7 cellular contexts compared by ENCODE assay signal in genomic region chr17:7579001-7579838, GRCh38. TPM values are rescaled to one million over a fixed set of nuclear protein-coding genes. Genes with fewer than 3 reads are reported as not detected.
DNase-seq lines count a peak whose midpoint lies in the region; ATAC-seq and TF ChIP-seq lines count a peak whose summit lies in the region.

Gene CD68, plus strand, starts transcription at chr17:7579638. Its CDS starts 40 bp downstream, at chr17:7579678.

- peak within 1 kb of the TSS; percentile 23; the same call in 1 of the 2 replicates for H3K4me2 ChIP-seq in SK-N-SH

- H3K36me3 ChIP-seq in SK-N-SH (replicated peaks in 1 of 2; ENCODE audit: control insufficient read depth in 1 of 2, insufficient read depth in 2 of 2, low read length in 1 of 2) (peaks cover 48% of the 10 kb centered on the region in 2 experiments), adipocyte (ENCODE audit: control insufficient read depth, insufficient read depth, low read length, severe bottlenecking) (peaks cover 49% of the 10 kb centered on the region), gastrocnemius medialis (peaks cover 3 to 47% of the 10 kb centered on the region in 2 donors)

- H3K9ac ChIP-seq in SK-N-SH (peak within 1 kb of the TSS; percentile 45; the same call in 1 of the 2 replicates), adipocyte (ENCODE audit: low read length) (peak within 1 kb of the TSS; percentile 86)

- no peak for TF ChIP-seq RAD21 in SK-N-SH (IDR thresholded peaks at IDR 0.05; ENCODE audit: low read length)

- TF ChIP-seq CTCF in SK-N-SH (IDR thresholded peaks at IDR 0.05) = no peak
- no peak for TF ChIP-seq CTCF in gastrocnemius medialis (IDR thresholded peaks at IDR 0.05 in 4 of 5, conservative IDR thresholded peaks at IDR 0.05 in 1 of 5)

- POLR2A ChIA-PET in SK-N-SH (lab: Yijun Ruan, JAX) = interaction anchor here (0.6 to 2.4 kb wide), 4 partner anchors 8 to 62 kb away, joined by 3 to 5 read pairs (median 3); partner anchors contain the start of gene FXR2

- H3K27ac ChIP-seq in SK-N-SH (ENCODE audit: low read depth in 2 of 2, low read length in 1 of 2) (peak within 1 kb of the TSS; percentile 12 to 79), gastrocnemius medialis (peak within 1 kb of the TSS; percentile 98 to 100 (median 99))

- H3K79me2 ChIP-seq in SK-N-SH (ENCODE audit: insufficient read depth) = peaks cover 72% of the 10 kb centered on the region

- peak; percentile 39 for ATAC-seq in GM18505 (IDR thresholded peaks at IDR 0.05; ENCODE audit: unreplicated experiment)
- ATAC-seq in HG03280 (IDR thresholded peaks at IDR 0.05; ENCODE audit: unreplicated experiment) = peak; percentile 33
- ATAC-seq in left ventricle myocardium superior = peak; percentile 38
- ATAC-seq in gastrocnemius medialis = peak; percentile 50

- no peak within 1 kb of the TSS for H2AFZ ChIP-seq in SK-N-SH (ENCODE audit: low read depth)

- peak in 1 of 2 experiments; percentile 18; a peak in 1 of 4 replicates for TF ChIP-seq EP300 in SK-N-SH (IDR thresholded peaks at IDR 0.05; ENCODE audit: borderline replicate concordance in 1 of 2, low read depth in 1 of 2, low read length in 1 of 2)

- no peaks in the 10 kb centered on the region for H3K9me2 ChIP-seq in SK-N-SH

- TF ChIP-seq POLR2A in GM18505 (IDR thresholded peaks at IDR 0.05; ENCODE audit: borderline replicate concordance, extremely low read depth, insufficient read depth, insufficient read length) (peak; percentile 78), gastrocnemius medialis (IDR thresholded peaks at IDR 0.05) (peak; percentile 66 to 85)

- H4K20me1 ChIP-seq in SK-N-SH (ENCODE audit: insufficient read depth) = peaks cover 49% of the 10 kb centered on the region

- WGBS in SK-N-SH (ENCODE audit: low lambda C conversion rate) = 22% methylated on average over 7 of the region's 7 CpGs

- H3K4me1 ChIP-seq in SK-N-SH (ENCODE audit: control insufficient read depth in 1 of 2, insufficient read depth in 2 of 2, low read depth in 1 of 2, low read length in 1 of 2) (peaks cover 37 to 39% of the 10 kb centered on the region in 2 experiments), adipocyte (ENCODE audit: control insufficient read depth, insufficient read depth, low read length) (peaks cover 77% of the 10 kb centered on the region), gastrocnemius medialis (peaks cover 75 to 78% of the 10 kb centered on the region in 2 donors)

- CTCF ChIA-PET in SK-N-SH (lab: Yijun Ruan, JAX) = interaction anchor here (1.2 to 2.5 kb wide), 3 partner anchors 10 to 109 kb away, joined by 3 to 18 read pairs (median 10); partner anchors contain the start of genes SOX15, TP53 and WRAP53

- no peaks in the 10 kb centered on the region for H3K27me3 ChIP-seq in SK-N-SH (ENCODE audit: insufficient read depth)
- H3K27me3 ChIP-seq in adipocyte (replicated peaks; ENCODE audit: control insufficient read depth, insufficient read depth, low read length) = no peaks in the 10 kb centered on the region
- no peaks in the 10 kb centered on the region for H3K27me3 ChIP-seq in gastrocnemius medialis

- H3K4me3 ChIP-seq in SK-N-SH (ENCODE audit: low read depth in 2 of 2, low read length in 1 of 2) = peak within 1 kb of the TSS in 1 of 2 experiments; percentile 2; a peak in 1 of 4 replicates
- H3K4me3 ChIP-seq in adipocyte (ENCODE audit: low read length) = peak within 1 kb of the TSS; percentile 70
- H3K4me3 ChIP-seq in gastrocnemius medialis = peak within 1 kb of the TSS in 3 of 4 donors; percentile 20 to 36 (median 22)

- intact Hi-C loops in left ventricle myocardium superior (cut with micrococcal nuclease) = no loop called here
- intact Hi-C loops in gastrocnemius medialis (cut with DNase I; ENCODE audit: low total_unique reads) = loop anchor here (10.0 kb wide), 2 partner anchors 564 to 576 kb away; partner anchors contain the start of genes PER1 and RNASEK

- no peaks in the 10 kb centered on the region for H3K9me3 ChIP-seq in SK-N-SH
- no peaks in the 10 kb centered on the region for H3K9me3 ChIP-seq in adipocyte (ENCODE audit: control insufficient read depth, low read length)
- no peaks in the 10 kb centered on the region for H3K9me3 ChIP-seq in gastrocnemius medialis

- peaks cover 56% of the 10 kb centered on the region for H3F3A ChIP-seq in SK-N-SH (replicated peaks; ENCODE audit: insufficient read depth)

- in situ Hi-C loops in gastrocnemius medialis (cut with MboI; ENCODE audit: low sequenced_read_pairs in 4 of 4) = no loop called here

- DNase-seq in SK-N-SH (peak; percentile 58), adipocyte (ENCODE audit: low read depth) (peak; percentile 89), left ventricle myocardium superior (peak; percentile 67), gastrocnemius medialis (peak; percentile 73 to 79), HuH-7.5 (ENCODE audit: low spot score) (no peak)

TF ChIP-seq in SK-N-SH, 30 proteins besides CTCF, POLR2A, EP300 and RAD21 (continues in another document):
- TF ChIP-seq MXI1 (IDR thresholded peaks at IDR 0.05; ENCODE audit: low read depth, low read length) = peak; percentile 61; the same call in 1 of the 2 replicates
- TF ChIP-seq EZH2phosphoT487 (IDR thresholded peaks at IDR 0.05; ENCODE audit: borderline replicate concordance, low read depth) = no peak
- TF ChIP-seq NFIC (IDR thresholded peaks at IDR 0.05; ENCODE audit: borderline replicate concordance) = peak; percentile 31; the same call in 1 of the 2 replicates
- peak; percentile 71; the same call in 1 of the 2 replicates for TF ChIP-seq FOSL2 (IDR thresholded peaks at IDR 0.05; ENCODE audit: borderline replicate concordance, low read depth)
- TF ChIP-seq REST (IDR thresholded peaks at IDR 0.05; ENCODE audit: low read depth, low read length) = peak; percentile 39; the same call in 1 of the 2 replicates
- peak; percentile 66 for TF ChIP-seq PBX3 (IDR thresholded peaks at IDR 0.05)
- TF ChIP-seq TCF12 (IDR thresholded peaks at IDR 0.05) = peak; percentile 26; the same call in 1 of the 2 replicates
- TF ChIP-seq MEF2A (IDR thresholded peaks at IDR 0.05; ENCODE audit: borderline replicate concordance, low read depth) = no peak
- TF ChIP-seq YY1 (IDR thresholded peaks at IDR 0.05; ENCODE audit: low read depth) = no peak
- peak; percentile 99 for TF ChIP-seq SIN3A (IDR thresholded peaks at IDR 0.05; ENCODE audit: borderline replicate concordance, low read depth, low read length)
- TF ChIP-seq ELF1 (IDR thresholded peaks at IDR 0.05) = peak; percentile 47; the same call in 1 of the 2 replicates
- TF ChIP-seq NRF1 (IDR thresholded peaks at IDR 0.05; ENCODE audit: low read depth, low read length) = no peak
- peak; percentile 96 for TF ChIP-seq POLR2AphosphoS5 (IDR thresholded peaks at IDR 0.05; ENCODE audit: low read depth, low read length)
- no peak for TF ChIP-seq RXRA (IDR thresholded peaks at IDR 0.05; ENCODE audit: borderline replicate concordance, low read depth)
- no peak for TF ChIP-seq TEAD4 (IDR thresholded peaks at IDR 0.05; ENCODE audit: borderline replicate concordance, insufficient read depth)
- no peak for TF ChIP-seq IRF3 (IDR thresholded peaks at IDR 0.05; ENCODE audit: low read depth, low read length)

RNA-seq across cellular contexts. Expression of gene CD68, which starts in this region (rescaled TPM):
- polyA plus RNA-seq in SK-N-SH (2012; rRNA removed) = 34.6 and 62.4 TPM in 2 replicates
- 22.0 and 35.5 TPM in 2 replicates for polyA plus RNA-seq in SK-N-SH (2012; cell fraction: cytosol; rRNA removed)
- polyA plus RNA-seq in SK-N-SH (2012; cell fraction: nucleus; rRNA removed) = 2.4 and 3.1 TPM in 2 replicates
- total RNA-seq in left ventricle myocardium superior = 26.6 TPM
- 10 to 100 TPM; 10.1 to 66.5 (median 20.3) TPM for total RNA-seq in gastrocnemius medialis
